ENCODE assay signal across 21 cellular contexts in the genomic region with DNA sequence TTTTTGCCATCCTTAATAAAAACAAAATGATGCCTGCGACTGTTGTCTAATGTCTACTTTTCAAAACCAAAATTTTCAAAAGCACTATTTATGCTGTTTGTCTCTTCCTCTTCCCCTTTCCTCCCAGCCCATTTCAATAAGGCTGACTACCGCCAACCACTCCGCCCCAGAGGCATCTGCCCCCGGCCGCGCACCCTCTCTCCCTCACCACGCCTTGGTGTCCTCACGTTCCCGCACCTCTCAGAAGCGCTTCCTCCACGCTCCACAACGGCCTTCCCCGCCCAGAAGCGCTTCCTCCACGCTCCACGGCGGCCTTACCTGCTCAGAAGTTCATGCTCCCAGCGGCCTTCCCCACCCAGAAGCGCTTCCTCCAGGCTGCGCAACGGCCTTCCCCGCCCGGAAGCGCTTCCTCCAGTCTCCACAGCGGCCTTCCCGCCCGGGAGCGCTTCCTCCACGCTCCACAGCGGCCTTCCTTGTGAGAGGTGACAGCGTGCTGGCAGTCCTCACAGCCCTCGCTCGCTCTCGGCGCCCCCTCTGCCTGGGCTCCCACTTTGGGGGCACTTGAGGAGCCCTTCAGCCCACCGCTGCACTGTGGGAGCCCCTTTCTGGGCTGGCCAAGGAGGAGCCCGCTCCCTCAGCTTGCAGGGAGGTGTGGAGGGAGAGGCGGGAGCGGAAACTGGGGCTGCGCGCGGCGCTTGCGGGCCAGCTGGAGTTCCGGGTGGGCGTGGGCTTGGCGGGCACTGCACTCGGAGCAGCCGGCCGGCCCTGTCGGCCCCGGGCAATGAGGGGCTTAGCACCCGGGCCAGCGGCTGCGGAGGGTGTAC.
A peak's percentile ranks its signal among the peaks of the same experiment; 100 is the strongest.
DNase-seq lines count a peak whose midpoint lies in the region; ATAC-seq, FAIRE-seq and TF ChIP-seq lines count a peak whose summit lies in the region.
"Had no signal": no experiment of that assay in that cellular context is flagged by ENCODE, and none has a peak within 500 bp of the region (broad histone marks: within the 10 kb centered on the region; RNA-seq: fewer than 3 reads in every experiment).

No MANE protein-coding gene starts in this region.

- no peak for DNase-seq in activated CD4-positive, alpha-beta T cell treated with anti-CD3 and anti-CD28 coated beads, Interleukin-2, amount 10 ng/mL, durations not matched to agents 24 days and 14 days
- DNase-seq in activated CD4-positive, alpha-beta T cell treated with anti-CD3 and anti-CD28 coated beads for 1 hour, result no peak
- peak in 1 of 34 experiments; percentile 1 for DNase-seq in T-cell
- peak; percentile 49 for DNase-seq in endothelial cell (ENCODE audit: low spot score)
- no peak for DNase-seq in osteocyte (ENCODE audit: extremely low spot score, unreplicated experiment)
- no peak for DNase-seq in NCI-H1436 treated with DMSO at 0.1 percent for 48 hours (lab: John Stamatoyannopoulos, UW)
- no peak for DNase-seq in effector memory CD8-positive, alpha-beta T cell
- DNase-seq in urothelium cell line (ENCODE audit: low spot score), result no peak
- DNase-seq: activated CD4-positive, CD25-positive, alpha-beta regulatory T cell; C1 segment of cervical spinal cord; DMS 273 treated with DMSO at 0.1 percent for 48 hours; GF-D8; head of caudate nucleus; Kasumi-1; NCI-H1105; NCI-H526 treated with DMSO at 0.1 percent for 48 hours; OCI-M1; SIG-M5; stimulated activated CD4-positive, alpha-beta T cell treated with anti-CD3 and anti-CD28 coated beads, Interleukin-4, amount 100 ng/mL, for 4 hours had no signal

- H3K36me3 Mint-ChIP-seq in activated CD4-positive, alpha-beta T cell treated with anti-CD3 and anti-CD28 coated beads, Interleukin-2, amount 10 ng/mL, durations not matched to agents 24 days and 14 days (ENCODE audit: low read depth), result no peaks in the 10 kb centered on the region
- H3K36me3 Mint-ChIP-seq in T-cell (no peaks in the 10 kb centered on the region), endothelial cell (ENCODE audit: low read depth, unreplicated experiment) (no peaks in the 10 kb centered on the region), osteocyte (ENCODE audit: unreplicated experiment) (no peaks in the 10 kb centered on the region)
- H3K36me3 Mint-ChIP-seq in effector memory CD8-positive, alpha-beta T cell (ENCODE audit: insufficient read depth), result no peaks in the 10 kb centered on the region

- peak overlapping the region; percentile 29 for H3K27ac Mint-ChIP-seq in activated CD4-positive, alpha-beta T cell treated with anti-CD3 and anti-CD28 coated beads, Interleukin-2, amount 10 ng/mL, durations not matched to agents 24 days and 14 days
- peak overlapping the region in 1 of 2 donors; percentile 19 for H3K27ac Mint-ChIP-seq in T-cell
- peak overlapping the region; percentile 80 for H3K27ac Mint-ChIP-seq in endothelial cell (ENCODE audit: unreplicated experiment)
- no peak overlapping the region for H3K27ac Mint-ChIP-seq in osteocyte (ENCODE audit: unreplicated experiment)
- H3K27ac Mint-ChIP-seq in effector memory CD8-positive, alpha-beta T cell, result no peak overlapping the region

- H3K4me3 Mint-ChIP-seq in activated CD4-positive, alpha-beta T cell treated with anti-CD3 and anti-CD28 coated beads, Interleukin-2, amount 10 ng/mL, durations not matched to agents 24 days and 14 days, result peak overlapping the region; percentile 77
- H3K4me3 Mint-ChIP-seq in T-cell, result peak overlapping the region in 2 of 3 donors; percentile 55 to 72
- peak overlapping the region; percentile 95 for H3K4me3 Mint-ChIP-seq in endothelial cell (ENCODE audit: unreplicated experiment)
- peak overlapping the region; percentile 67 for H3K4me3 Mint-ChIP-seq in osteocyte (ENCODE audit: unreplicated experiment)
- no peak overlapping the region for H3K4me3 Mint-ChIP-seq in effector memory CD8-positive, alpha-beta T cell

- H3K9me3 Mint-ChIP-seq in activated CD4-positive, alpha-beta T cell treated with anti-CD3 and anti-CD28 coated beads, Interleukin-2, amount 10 ng/mL, durations not matched to agents 24 days and 14 days, result no peaks in the 10 kb centered on the region
- H3K9me3 Mint-ChIP-seq in T-cell (peaks cover 11 to 29% (median 16%) of the 10 kb centered on the region in 3 donors), endothelial cell (ENCODE audit: unreplicated experiment) (no peaks in the 10 kb centered on the region), osteocyte (ENCODE audit: unreplicated experiment) (no peaks in the 10 kb centered on the region)
- peaks cover 12 to 33% of the 10 kb centered on the region in 2 donors for H3K9me3 Mint-ChIP-seq in effector memory CD8-positive, alpha-beta T cell

- intact Hi-C loops in activated CD4-positive, alpha-beta T cell treated with anti-CD3 and anti-CD28 coated beads, Interleukin-2, amount 10 ng/mL, durations not matched to agents 24 days and 14 days (cut with micrococcal nuclease), result no loop called here

- ATAC-seq in T-cell (replicated peaks in 1 of 4), result peak in 1 of 4 experiments; percentile 29
- ATAC-seq in effector memory CD8-positive, alpha-beta T cell (replicated peaks), result no peak
- ATAC-seq: GM12878 had no signal

- no peaks in the 10 kb centered on the region for H3K4me1 Mint-ChIP-seq in activated CD4-positive, alpha-beta T cell treated with anti-CD3 and anti-CD28 coated beads, Interleukin-2, amount 10 ng/mL, durations not matched to agents 24 days and 14 days
- H3K4me1 Mint-ChIP-seq in T-cell (no peaks in the 10 kb centered on the region), endothelial cell (ENCODE audit: unreplicated experiment) (peaks cover 18% of the 10 kb centered on the region), osteocyte (ENCODE audit: unreplicated experiment) (peaks cover 14% of the 10 kb centered on the region)
- no peaks in the 10 kb centered on the region for H3K4me1 Mint-ChIP-seq in effector memory CD8-positive, alpha-beta T cell (ENCODE audit: low read depth in 2 of 2)

- no peaks in the 10 kb centered on the region for H3K27me3 Mint-ChIP-seq in activated CD4-positive, alpha-beta T cell treated with anti-CD3 and anti-CD28 coated beads, Interleukin-2, amount 10 ng/mL, durations not matched to agents 24 days and 14 days
- H3K27me3 Mint-ChIP-seq in T-cell (no peaks in the 10 kb centered on the region), endothelial cell (ENCODE audit: unreplicated experiment) (peaks cover 8% of the 10 kb centered on the region), osteocyte (ENCODE audit: unreplicated experiment) (no peaks in the 10 kb centered on the region)
- no peaks in the 10 kb centered on the region for H3K27me3 Mint-ChIP-seq in effector memory CD8-positive, alpha-beta T cell

- POLR2A ChIA-PET in T-cell (lab: Charles Lee), result no interaction called here

- no peak for FAIRE-seq in urothelium cell line (lab: Jason Lieb, UNC)
- FAIRE-seq: A204.1, GM12878 had no signal

- CTCF ChIA-PET in T-cell (lab: Charles Lee), result no interaction called here

- no peak for TF ChIP-seq CTCF in endothelial cell (IDR thresholded peaks at IDR 0.05; ENCODE audit: unreplicated experiment)
- no peak for TF ChIP-seq CTCF in osteocyte (IDR thresholded peaks at IDR 0.05)

Comparison
In these comparisons a context has a peak if more than half of its experiments do, and no peak if none do; other contexts are left out.
1. H3K27ac Mint-ChIP-seq: peak in activated CD4-positive, alpha-beta T cell treated with anti-CD3 and anti-CD28 coated beads, Interleukin-2, amount 10 ng/mL, durations not matched to agents 24 days and 14 days (single experiment) and endothelial cell (single experiment); none in osteocyte (single experiment) and effector memory CD8-positive, alpha-beta T cell (0 of 2).
2. H3K4me3 Mint-ChIP-seq: peak in activated CD4-positive, alpha-beta T cell treated with anti-CD3 and anti-CD28 coated beads, Interleukin-2, amount 10 ng/mL, durations not matched to agents 24 days and 14 days (single experiment), T-cell (2 of 3), endothelial cell (single experiment) and osteocyte (single experiment); none in effector memory CD8-positive, alpha-beta T cell (0 of 2).